Comparison of ENCODE assay signal across 22 cellular contexts in the genomic region with DNA sequence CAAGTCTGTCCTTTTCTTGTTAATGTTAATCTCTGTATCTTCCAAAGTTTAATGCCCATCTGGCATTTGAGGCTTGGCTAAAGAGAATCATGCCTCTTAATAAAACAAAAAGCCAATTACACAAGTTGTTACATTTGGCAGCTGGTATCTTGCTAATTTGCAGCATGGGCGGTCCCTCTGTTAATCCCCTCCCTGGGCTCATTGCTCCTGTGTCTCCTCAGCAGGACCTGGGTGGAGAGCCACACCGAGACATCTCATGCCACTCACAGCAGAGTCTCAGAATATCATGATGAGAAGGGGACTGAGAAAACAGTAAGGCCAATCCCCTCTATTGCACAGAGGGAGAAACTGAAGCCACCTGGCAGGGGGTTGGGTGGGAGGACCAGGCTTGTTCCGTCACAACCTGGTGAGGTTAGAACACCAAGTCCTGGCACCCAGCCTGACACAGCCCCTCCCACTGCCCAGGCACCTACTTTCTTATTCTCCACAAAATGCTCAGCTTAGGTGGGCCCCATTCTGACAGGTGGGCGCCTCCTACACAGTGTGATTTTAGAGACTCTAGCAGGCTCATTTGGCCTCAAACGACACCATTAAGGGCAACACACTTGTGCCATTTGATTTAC.
"Had no signal": no experiment of that assay in that cellular context is flagged by ENCODE, and none has a peak within 500 bp of the region (broad histone marks: within the 10 kb centered on the region; RNA-seq: fewer than 3 reads in every experiment).

No MANE protein-coding gene starts in this region.

- DNase-seq: activated B cell treated with CpG ODN at 0.5 μM for 24 hours; activated CD4-positive, alpha-beta memory T cell treated with anti-CD3 and anti-CD28 coated beads for 36 hours; activated CD4-positive, alpha-beta T cell treated with anti-CD3 and anti-CD28 coated beads for 4 hours; activated naive CD4-positive, alpha-beta T cell treated with anti-CD3 and anti-CD28 coated beads, Interleukin-2, amount 50 U/mL, for 16 hours; activated T-cell treated with anti-CD3 and anti-CD28 coated beads, Interleukin-2, amount 50 U/mL, for 1 hour; aorta; brain microvascular endothelial cell; colonic mucosa; effector CD4-positive, alpha-beta T cell; kidney; left ventricle myocardium superior; mucosa of descending colon; ovary; psoas muscle; right lobe of liver; small intestine; stimulated activated CD4-positive, alpha-beta T cell treated with anti-CD3 and anti-CD28 coated beads, Interleukin-15, amount 100 ng/mL, for 24 hours; stimulated activated CD4-positive, alpha-beta T cell treated with anti-CD3 and anti-CD28 coated beads, Interleukin-4, amount 100 ng/mL, for 1 hour had no signal

- H3K27ac Mint-ChIP-seq: activated B cell treated with CpG ODN at 0.5 μM for 24 hours; activated CD4-positive, alpha-beta memory T cell treated with anti-CD3 and anti-CD28 coated beads for 36 hours; activated T-helper 17 cell treated with anti-CD3 and anti-CD28 coated beads, Interleukin-2, amount 50 U/mL, for 72 hours; naive thymus-derived CD4-positive, alpha-beta T cell; neural progenitor cell had no signal

- H3K4me3 Mint-ChIP-seq: activated B cell treated with CpG ODN at 0.5 μM for 24 hours; activated CD4-positive, alpha-beta memory T cell treated with anti-CD3 and anti-CD28 coated beads for 36 hours; activated T-helper 17 cell treated with anti-CD3 and anti-CD28 coated beads, Interleukin-2, amount 50 U/mL, for 72 hours; central memory CD8-positive, alpha-beta T cell; naive thymus-derived CD4-positive, alpha-beta T cell; neural progenitor cell had no signal

- H3K9me3 Mint-ChIP-seq: activated B cell treated with CpG ODN at 0.5 μM for 24 hours; activated CD4-positive, alpha-beta memory T cell treated with anti-CD3 and anti-CD28 coated beads for 36 hours; activated T-helper 17 cell treated with anti-CD3 and anti-CD28 coated beads, Interleukin-2, amount 50 U/mL, for 72 hours; central memory CD8-positive, alpha-beta T cell had no signal

- H3K4me2 ChIP-seq: neural progenitor cell had no signal

- H3K9me3 ChIP-seq: colonic mucosa, mucosa of descending colon, ovary, psoas muscle, right lobe of liver had no signal

- H3K36me3 Mint-ChIP-seq: activated CD4-positive, alpha-beta memory T cell treated with anti-CD3 and anti-CD28 coated beads for 36 hours; naive thymus-derived CD4-positive, alpha-beta T cell; neural progenitor cell had no signal

- H3K27ac ChIP-seq: brain microvascular endothelial cell, colonic mucosa, neural progenitor cell, ovary, psoas muscle, right lobe of liver had no signal

- H3K4me1 Mint-ChIP-seq: activated B cell treated with CpG ODN at 0.5 μM for 24 hours; activated T-helper 17 cell treated with anti-CD3 and anti-CD28 coated beads, Interleukin-2, amount 50 U/mL, for 72 hours; central memory CD8-positive, alpha-beta T cell; naive thymus-derived CD4-positive, alpha-beta T cell had no signal

- H3K4me1 ChIP-seq: colonic mucosa, psoas muscle, right lobe of liver had no signal

- H3K27me3 ChIP-seq: brain microvascular endothelial cell, colonic mucosa, neural progenitor cell, ovary, right lobe of liver had no signal

- H3K9ac ChIP-seq: neural progenitor cell had no signal

- H2AFZ ChIP-seq: neural progenitor cell had no signal
